9 cellular contexts compared by ENCODE assay signal in genomic region chr14:22555573-22556011, GRCh38. TPM values are rescaled to one million over a fixed set of nuclear protein-coding genes. Genes with fewer than 3 reads are reported as not detected.
DNase-seq lines count a peak whose midpoint lies in the region; ATAC-seq and FAIRE-seq lines count a peak whose summit lies in the region.
"Had no signal": no experiment of that assay in that cellular context is flagged by ENCODE, and none has a peak within 500 bp of the region (broad histone marks: within the 10 kb centered on the region; RNA-seq: fewer than 3 reads in every experiment).

No MANE protein-coding gene starts in this region.

- H3K27me3 ChIP-seq in Karpas-422 (ENCODE audit: low read length) (no peaks in the 10 kb centered on the region), small intestine (ENCODE audit: control insufficient read depth in 2 of 2, insufficient read depth in 2 of 2, low read length in 2 of 2) (no peaks in the 10 kb centered on the region), aorta (ENCODE audit: control insufficient read depth in 1 of 2, insufficient read depth in 2 of 2, low read length in 1 of 2) (no peaks in the 10 kb centered on the region)

- H3K9me2 ChIP-seq in Karpas-422 (replicated peaks; ENCODE audit: insufficient read depth, low read length), result no peaks in the 10 kb centered on the region

- H3K4me1 ChIP-seq in Karpas-422 (ENCODE audit: low read length), result peaks cover 43% of the 10 kb centered on the region
- H3K4me1 ChIP-seq in small intestine (ENCODE audit: control insufficient read depth in 2 of 2, insufficient read depth in 1 of 2, low read depth in 1 of 2, low read length in 1 of 2), result peaks cover 0 to 4% of the 10 kb centered on the region in 2 donors
- H3K4me1 ChIP-seq in aorta (ENCODE audit: control insufficient read depth in 1 of 2, insufficient read depth in 2 of 2, low read length in 2 of 2), result no peaks in the 10 kb centered on the region

- WGBS in small intestine, 3 donors, result 71 to 93% (median 72%) methylated on average over 2 of the region's 2 CpGs
- 91 to 93% methylated on average over 2 of the region's 2 CpGs for WGBS in aorta, 2 donors

- intact Hi-C loops in aorta (cut with DNase I), result loop anchor here (5.0 to 10.0 kb wide), 6 partner anchors 168 to 499 kb away; partner anchors contain the start of genes AJUBA (in 2 of the 2) and CDH24 (in 1 of the 2)

- no peaks in the 10 kb centered on the region for H3K36me3 ChIP-seq in Karpas-422 (ENCODE audit: insufficient read depth, low read length)
- H3K36me3 ChIP-seq in small intestine (ENCODE audit: control insufficient read depth in 2 of 2, insufficient read depth in 2 of 2, low read length in 2 of 2), result no peaks in the 10 kb centered on the region
- H3K36me3 ChIP-seq in aorta (ENCODE audit: control insufficient read depth in 1 of 2, insufficient read depth in 2 of 2, low read length in 1 of 2), result no peaks in the 10 kb centered on the region

- no peaks in the 10 kb centered on the region for H3K79me2 ChIP-seq in Karpas-422 (ENCODE audit: low read length)

- H3K4me2 ChIP-seq in Karpas-422 (ENCODE audit: low read depth, low read length, poor library complexity, severe bottlenecking), result peak overlapping the region; percentile 84

- H3K27ac ChIP-seq in Karpas-422 (ENCODE audit: low read length), result peak overlapping the region; percentile 81
- peak overlapping the region; percentile 39 to 90 for H3K27ac ChIP-seq in small intestine (ENCODE audit: low read depth in 1 of 2, low read length in 1 of 2)
- no peak overlapping the region for H3K27ac ChIP-seq in aorta (ENCODE audit: low read depth in 1 of 2, low read length in 2 of 2)

- H3K4me3 ChIP-seq in Karpas-422 (ENCODE audit: low read length) (peak overlapping the region; percentile 67; the same call in 1 of the 2 replicates), small intestine (ENCODE audit: low read depth in 1 of 2, low read length in 2 of 2) (no peak overlapping the region), aorta (ENCODE audit: low read length in 2 of 2) (no peak overlapping the region)

- peak overlapping the region; percentile 93 for H2AFZ ChIP-seq in Karpas-422 (ENCODE audit: low read length)

- ATAC-seq in GM21515 (IDR thresholded peaks at IDR 0.05; ENCODE audit: unreplicated experiment), result peak; percentile 7
- ATAC-seq in aorta (ENCODE audit: low FRiP score), result no peak
- ATAC-seq: Panc1 had no signal

- H3K9ac ChIP-seq in Karpas-422 (ENCODE audit: low read length), result peak overlapping the region; percentile 79

- DNase-seq in Karpas-422, result peak; percentile 59
- peak; percentile 50 for DNase-seq in activated gamma-delta T cell treated with anti-CD3 and anti-CD28 coated beads, Interleukin-2, amount 50 U/mL, for 16 hours (ENCODE audit: low read depth)
- no peak for DNase-seq in small intestine
- no peak for DNase-seq in cerebellum (ENCODE audit: low spot score)
- no peak for DNase-seq in iPS-NIHi7 (ENCODE audit: extremely low spot score)
- no peak for DNase-seq in aorta
- no peak for DNase-seq in middle frontal gyrus (ENCODE audit: extremely low spot score, low spot score)

- FAIRE-seq in small intestine (lab: Jason Lieb, UNC), result no peak

- no peaks in the 10 kb centered on the region for H3K9me3 ChIP-seq in Karpas-422 (ENCODE audit: low read length)
- H3K9me3 ChIP-seq in small intestine (ENCODE audit: control insufficient read depth, low read depth), result no peaks in the 10 kb centered on the region
- H3K9me3 ChIP-seq in aorta (ENCODE audit: control insufficient read depth, low read length), result no peaks in the 10 kb centered on the region

- no peaks in the 10 kb centered on the region for H4K20me1 ChIP-seq in Karpas-422 (ENCODE audit: insufficient read depth, low read depth, low read length)

RNA-seq across cellular contexts. Expression of gene DAD1, which starts 33.4 kb away (rescaled TPM):
- total RNA-seq in Karpas-422 (2014; rRNA removed; shearing (Covaris generic); ENCODE audit: low replicate concordance), result 163 and 459 TPM in 2 replicates
- 100 to 1,000 TPM; 147 to 313 (median 249) TPM for polyA plus RNA-seq in small intestine
- 77.2 TPM for total RNA-seq in cerebellum
- 100 to 1,000 TPM; 143 to 149 TPM for total RNA-seq in aorta
- polyA plus RNA-seq in aorta, result 100 to 1,000 TPM; 240 to 309 TPM

RNA-seq across cellular contexts. Expression of gene ABHD4, which starts 42.5 kb away (rescaled TPM):
- 3.8 and 6.1 TPM in 2 replicates for total RNA-seq in Karpas-422 (2014; rRNA removed; shearing (Covaris generic); ENCODE audit: low replicate concordance)
- polyA plus RNA-seq in small intestine, result 10 to 100 TPM; 11.5 to 38.7 (median 24.6) TPM
- total RNA-seq in cerebellum, result 6.1 TPM
- 10 to 100 TPM; 44.8 to 47.4 TPM for total RNA-seq in aorta
- polyA plus RNA-seq in aorta, result 10 to 100 TPM; 20.3 to 41.6 TPM

Comparison
In these comparisons a context has a peak if more than half of its experiments do, and no peak if none do; other contexts are left out.
1. DNase-seq: peak in Karpas-422 (single experiment) and activated gamma-delta T cell treated with anti-CD3 and anti-CD28 coated beads, Interleukin-2, amount 50 U/mL, for 16 hours (single experiment); none in small intestine (single experiment), cerebellum (single experiment), iPS-NIHi7 (single experiment), aorta (0 of 2) and middle frontal gyrus (single experiment).
2. H3K27ac ChIP-seq: peak in Karpas-422 (single experiment) and small intestine (2 of 2); none in aorta (0 of 2).